ENCODE assay signal across 8 cellular contexts in genomic region chr11:126790550-126790981, GRCh38.
A peak's percentile ranks its signal among the peaks of the same experiment; 100 is the strongest.
DNase-seq lines count a peak whose midpoint lies in the region; ATAC-seq and TF ChIP-seq lines count a peak whose summit lies in the region.

No MANE protein-coding gene starts in this region.

- ATAC-seq in GM18873 (IDR thresholded peaks at IDR 0.05; ENCODE audit: low FRiP score, unreplicated experiment): no peak
- ATAC-seq in GM19351 (IDR thresholded peaks at IDR 0.05; ENCODE audit: unreplicated experiment): no peak

- H3K4me3 ChIP-seq in SJSA1 (no peak overlapping the region), stomach (no peak overlapping the region)

- no peaks in the 10 kb centered on the region for H3K36me3 ChIP-seq in SJSA1
- no peaks in the 10 kb centered on the region for H3K36me3 ChIP-seq in stomach

- no peak for TF ChIP-seq POLR2A in stomach (IDR thresholded peaks at IDR 0.05)

- H3K9me3 ChIP-seq in SJSA1 (replicated peaks) (no peaks in the 10 kb centered on the region), stomach (no peaks in the 10 kb centered on the region)

- H3K27me3 ChIP-seq in SJSA1 (replicated peaks) (no peaks in the 10 kb centered on the region), stomach (peaks cover 0 to 14% (median 7%) of the 10 kb centered on the region in 3 donors)

- TF ChIP-seq CTCF in stomach (IDR thresholded peaks at IDR 0.05): no peak

- H3K27ac ChIP-seq in SJSA1: peak overlapping the region; percentile 79
- H3K27ac ChIP-seq in stomach: no peak overlapping the region

- peak; percentile 97 for DNase-seq in ELR (ENCODE audit: low read depth)
- DNase-seq in SJSA1 (ENCODE audit: low read depth in 1 of 2, low spot score in 2 of 2): peak; percentile 80 to 81
- DNase-seq in fibroblast of peridontal ligament (ENCODE audit: extremely low read depth): peak; percentile 86
- DNase-seq in pons (ENCODE audit: low spot score): peak; percentile 63
- no peak for DNase-seq in stomach
- DNase-seq in NCI-H1105 treated with DMSO at 0.1 percent for 48 hours (lab: John Stamatoyannopoulos, UW): no peak

- H3K4me1 ChIP-seq in SJSA1 (replicated peaks) (peaks cover 20% of the 10 kb centered on the region), stomach (no peaks in the 10 kb centered on the region)

- no peak for TF ChIP-seq EP300 in stomach (IDR thresholded peaks at IDR 0.05)

- WGBS in stomach, 5 donors: 56 to 72% (median 62%) methylated on average over 9 of the region's 9 CpGs

- intact Hi-C loops in stomach (cut with DNase I; ENCODE audit: low total_unique reads): no loop called here

Comparison
In these comparisons a context has a peak if more than half of its experiments do, and no peak if none do; other contexts are left out.
1. DNase-seq: peak in ELR (single experiment), SJSA1 (2 of 2), fibroblast of peridontal ligament (single experiment) and pons (single experiment); none in stomach (single experiment) and NCI-H1105 treated with DMSO at 0.1 percent for 48 hours (single experiment).